In the genomic region with DNA sequence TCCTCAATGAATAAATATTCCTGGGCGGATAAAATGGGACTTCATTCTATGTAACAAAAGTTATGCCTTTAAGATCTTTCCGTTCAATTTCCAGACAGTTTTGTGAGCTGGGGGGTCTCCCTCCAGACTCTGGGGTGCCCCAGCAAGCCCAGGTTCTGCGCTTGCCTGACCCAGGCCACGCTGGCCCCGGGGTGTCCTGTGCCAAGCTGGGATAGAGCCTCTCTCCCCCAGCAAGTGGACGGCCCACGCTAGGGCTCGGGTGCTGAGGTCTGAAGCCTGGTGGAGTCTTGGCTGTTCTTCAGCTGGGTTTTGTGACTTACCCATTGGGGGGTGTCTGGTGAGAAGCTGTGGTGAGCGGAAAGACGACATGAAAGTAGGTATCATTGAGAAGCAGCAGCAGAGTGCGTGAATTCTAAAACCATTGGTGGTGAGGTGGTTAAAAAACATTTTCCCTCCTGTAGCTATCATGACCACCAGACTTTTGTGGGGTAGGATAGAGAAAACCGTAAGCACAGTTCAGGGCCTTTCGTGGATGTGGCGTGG, we compare ENCODE assay signal across 20 cellular contexts.
DNase-seq lines count a peak whose midpoint lies in the region; ATAC-seq and TF ChIP-seq lines count a peak whose summit lies in the region.
"Had no signal": no experiment of that assay in that cellular context is flagged by ENCODE, and none has a peak within 500 bp of the region (broad histone marks: within the 10 kb centered on the region; RNA-seq: fewer than 3 reads in every experiment).

No MANE protein-coding gene starts in this region.

- H3K14ac ChIP-seq in mesenchymal stem cell (ENCODE audit: low read length in 2 of 2), result peak overlapping the region in 1 of 2 experiments; percentile 56

- DNase-seq in activated naive CD8-positive, alpha-beta T cell treated with anti-CD3 and anti-CD28 coated beads for 36 hours, result no peak
- DNase-seq in activated naive CD8-positive, alpha-beta T cell treated with anti-CD3 and anti-CD28 coated beads, Interleukin-2, amount 50 U/mL, for 24 hours, result no peak
- DNase-seq in WTC11 (ENCODE audit: low spot score) (no peak), mesenchymal stem cell (no peak), NCI-H2081 treated with DMSO at 0.1 percent for 48 hours (lab: John Stamatoyannopoulos, UW) (no peak)
- DNase-seq in effector memory CD8-positive, alpha-beta T cell, result no peak
- DNase-seq: DMS153, GM23248, H7, Kasumi-1, MV-4-11, NCI-H1105, NCI-H146, NCI-H1930, NCI-H69, Peyer's patch, SIG-M5 had no signal

- H3K36me3 ChIP-seq in mesenchymal stem cell (ENCODE audit: control insufficient read depth in 1 of 2, insufficient read depth in 2 of 2, low read depth in 1 of 2, low read length in 2 of 2), result no peaks in the 10 kb centered on the region
- H3K36me3 ChIP-seq: Peyer's patch had no signal

- H3K27me3 Mint-ChIP-seq in activated naive CD8-positive, alpha-beta T cell treated with anti-CD3 and anti-CD28 coated beads for 36 hours, result peaks cover 17% of the 10 kb centered on the region
- H3K27me3 Mint-ChIP-seq in activated naive CD8-positive, alpha-beta T cell treated with anti-CD3 and anti-CD28 coated beads, Interleukin-2, amount 50 U/mL, for 24 hours, result peaks cover 16% of the 10 kb centered on the region
- no peaks in the 10 kb centered on the region; the same call in 1 of the 2 replicates for H3K27me3 Mint-ChIP-seq in WTC11 (ENCODE audit: low read depth)
- H3K27me3 Mint-ChIP-seq in effector memory CD8-positive, alpha-beta T cell, result no peaks in the 10 kb centered on the region

- no peaks in the 10 kb centered on the region for H3K9me3 ChIP-seq in mesenchymal stem cell (ENCODE audit: control insufficient read depth, low read length)
- H3K9me3 ChIP-seq: Peyer's patch had no signal

- no peak overlapping the region for H2BK5ac ChIP-seq in mesenchymal stem cell (ENCODE audit: low read depth, low read length, poor library complexity, severe bottlenecking)

- H2BK15ac ChIP-seq in mesenchymal stem cell (ENCODE audit: low read depth, poor library complexity, severe bottlenecking), result no peak overlapping the region

- H3K4me1 ChIP-seq in mesenchymal stem cell (ENCODE audit: control insufficient read depth, insufficient read depth, low read depth, low read length), result peaks cover 11% of the 10 kb centered on the region

- H3K4ac ChIP-seq in mesenchymal stem cell (ENCODE audit: low read depth in 1 of 2, low read length in 2 of 2), result no peak overlapping the region

- H2AK5ac ChIP-seq in mesenchymal stem cell (ENCODE audit: low read length, severe bottlenecking), result no peak overlapping the region

- WGBS in mesenchymal stem cell, result 98% methylated on average over 14 of the region's 14 CpGs

- H3K18ac ChIP-seq in mesenchymal stem cell (ENCODE audit: low read depth in 1 of 2, low read length in 2 of 2), result peak overlapping the region in 1 of 2 experiments; percentile 48

- H2AFZ ChIP-seq in mesenchymal stem cell (ENCODE audit: low read depth, low read length), result no peak overlapping the region
- H2AFZ ChIP-seq: GM23248 had no signal

- peak overlapping the region; percentile 15 for H3K27ac Mint-ChIP-seq in activated naive CD8-positive, alpha-beta T cell treated with anti-CD3 and anti-CD28 coated beads for 36 hours
- H3K27ac Mint-ChIP-seq in activated naive CD8-positive, alpha-beta T cell treated with anti-CD3 and anti-CD28 coated beads, Interleukin-2, amount 50 U/mL, for 24 hours, result no peak overlapping the region
- peak overlapping the region; percentile 41; the same call in 1 of the 2 replicates for H3K27ac Mint-ChIP-seq in WTC11
- no peak overlapping the region for H3K27ac Mint-ChIP-seq in effector memory CD8-positive, alpha-beta T cell

- no peak overlapping the region for H4K8ac ChIP-seq in mesenchymal stem cell (ENCODE audit: low read length)

- TF ChIP-seq CTCF in WTC11 (IDR thresholded peaks at IDR 0.05), result no peak

- H3K9me3 Mint-ChIP-seq in activated naive CD8-positive, alpha-beta T cell treated with anti-CD3 and anti-CD28 coated beads for 36 hours, result no peaks in the 10 kb centered on the region
- H3K9me3 Mint-ChIP-seq in activated naive CD8-positive, alpha-beta T cell treated with anti-CD3 and anti-CD28 coated beads, Interleukin-2, amount 50 U/mL, for 24 hours, result no peaks in the 10 kb centered on the region
- peaks cover 9% of the 10 kb centered on the region for H3K9me3 Mint-ChIP-seq in WTC11
- no peaks in the 10 kb centered on the region for H3K9me3 Mint-ChIP-seq in effector memory CD8-positive, alpha-beta T cell

- no peaks in the 10 kb centered on the region for H3K27me3 ChIP-seq in mesenchymal stem cell (ENCODE audit: control insufficient read depth in 1 of 2, insufficient read depth in 1 of 2, low read length in 2 of 2)
- H3K27me3 ChIP-seq: Peyer's patch had no signal

- H3K79me1 ChIP-seq in mesenchymal stem cell (replicated peaks; ENCODE audit: low read length, poor library complexity, severe bottlenecking), result no peaks in the 10 kb centered on the region

- no peak overlapping the region for H3K23ac ChIP-seq in mesenchymal stem cell (ENCODE audit: low read length in 2 of 2)

- H3K4me2 ChIP-seq in mesenchymal stem cell (ENCODE audit: low read length, poor library complexity, severe bottlenecking), result no peak overlapping the region

- no peak overlapping the region for H2BK120ac ChIP-seq in mesenchymal stem cell (ENCODE audit: low read depth, low read length)

- H3K9ac ChIP-seq in mesenchymal stem cell (ENCODE audit: low read length), result no peak overlapping the region
- H3K9ac ChIP-seq: GM23248 had no signal

- no peaks in the 10 kb centered on the region for H3K36me3 Mint-ChIP-seq in activated naive CD8-positive, alpha-beta T cell treated with anti-CD3 and anti-CD28 coated beads for 36 hours
- no peaks in the 10 kb centered on the region for H3K36me3 Mint-ChIP-seq in activated naive CD8-positive, alpha-beta T cell treated with anti-CD3 and anti-CD28 coated beads, Interleukin-2, amount 50 U/mL, for 24 hours (ENCODE audit: low read depth)
- peaks cover 4% of the 10 kb centered on the region; the same call in 1 of the 2 replicates for H3K36me3 Mint-ChIP-seq in WTC11
- H3K36me3 Mint-ChIP-seq in effector memory CD8-positive, alpha-beta T cell (ENCODE audit: insufficient read depth), result no peaks in the 10 kb centered on the region

- no peak for ATAC-seq in activated naive CD8-positive, alpha-beta T cell treated with anti-CD3 and anti-CD28 coated beads, Interleukin-2, amount 50 U/mL, for 24 hours
- ATAC-seq in WTC11, result no peak
- no peak for ATAC-seq in GM19035 (IDR thresholded peaks at IDR 0.05; ENCODE audit: unreplicated experiment)
- ATAC-seq in effector memory CD8-positive, alpha-beta T cell (replicated peaks), result no peak
- ATAC-seq: K562 had no signal

- H2BK12ac ChIP-seq in mesenchymal stem cell (ENCODE audit: low read length in 2 of 2), result peak overlapping the region; percentile 12 to 47

- POLR2A ChIA-PET in WTC11 (lab: Charles Lee), result no interaction called here

- CTCF ChIA-PET in WTC11 (lab: Charles Lee), result no interaction called here

- H3K4me3 ChIP-seq in mesenchymal stem cell (ENCODE audit: insufficient read depth in 1 of 2, low read depth in 1 of 2, low read length in 2 of 2), result no peak overlapping the region
- H3K4me3 ChIP-seq: GM23248, K562, Peyer's patch, SK-N-MC had no signal

- H4K91ac ChIP-seq in mesenchymal stem cell (ENCODE audit: low read length), result no peak overlapping the region

- peaks cover 15% of the 10 kb centered on the region for H3K4me1 Mint-ChIP-seq in activated naive CD8-positive, alpha-beta T cell treated with anti-CD3 and anti-CD28 coated beads for 36 hours
- H3K4me1 Mint-ChIP-seq in activated naive CD8-positive, alpha-beta T cell treated with anti-CD3 and anti-CD28 coated beads, Interleukin-2, amount 50 U/mL, for 24 hours, result peaks cover 18% of the 10 kb centered on the region
- peaks cover 31% of the 10 kb centered on the region for H3K4me1 Mint-ChIP-seq in WTC11
- peaks cover 18 to 27% of the 10 kb centered on the region in 2 donors for H3K4me1 Mint-ChIP-seq in effector memory CD8-positive, alpha-beta T cell (ENCODE audit: low read depth in 2 of 2)

- H3K4me3 Mint-ChIP-seq in activated naive CD8-positive, alpha-beta T cell treated with anti-CD3 and anti-CD28 coated beads for 36 hours, result no peak overlapping the region
- no peak overlapping the region for H3K4me3 Mint-ChIP-seq in activated naive CD8-positive, alpha-beta T cell treated with anti-CD3 and anti-CD28 coated beads, Interleukin-2, amount 50 U/mL, for 24 hours
- H3K4me3 Mint-ChIP-seq in WTC11, result no peak overlapping the region
- H3K4me3 Mint-ChIP-seq in effector memory CD8-positive, alpha-beta T cell, result no peak overlapping the region

- H3K27ac ChIP-seq in mesenchymal stem cell (ENCODE audit: low read length, poor library complexity, severe bottlenecking), result no peak overlapping the region
- H3K27ac ChIP-seq: GM23248, Peyer's patch, SK-N-MC had no signal

TF ChIP-seq in WTC11, 78 proteins besides CTCF, POLR2A, EP300 and RAD21 (continues in another document):
- TF ChIP-seq ZNF423 (CRISPR knock-in tag; IDR thresholded peaks at IDR 0.05) (no peak), EMX1 (CRISPR knock-in tag; IDR thresholded peaks at IDR 0.05) (no peak), TEAD1 (CRISPR knock-in tag; IDR thresholded peaks at IDR 0.05) (no peak)
- TF ChIP-seq, protein P1, sequence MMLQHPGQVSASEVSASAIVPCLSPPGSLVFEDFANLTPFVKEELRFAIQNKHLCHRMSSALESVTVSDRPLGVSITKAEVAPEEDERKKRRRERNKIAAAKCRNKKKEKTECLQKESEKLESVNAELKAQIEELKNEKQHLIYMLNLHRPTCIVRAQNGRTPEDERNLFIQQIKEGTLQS (CRISPR knock-in tag; conservative IDR thresholded peaks at IDR 0.05), result no peak
- TF ChIP-seq, protein P2, sequence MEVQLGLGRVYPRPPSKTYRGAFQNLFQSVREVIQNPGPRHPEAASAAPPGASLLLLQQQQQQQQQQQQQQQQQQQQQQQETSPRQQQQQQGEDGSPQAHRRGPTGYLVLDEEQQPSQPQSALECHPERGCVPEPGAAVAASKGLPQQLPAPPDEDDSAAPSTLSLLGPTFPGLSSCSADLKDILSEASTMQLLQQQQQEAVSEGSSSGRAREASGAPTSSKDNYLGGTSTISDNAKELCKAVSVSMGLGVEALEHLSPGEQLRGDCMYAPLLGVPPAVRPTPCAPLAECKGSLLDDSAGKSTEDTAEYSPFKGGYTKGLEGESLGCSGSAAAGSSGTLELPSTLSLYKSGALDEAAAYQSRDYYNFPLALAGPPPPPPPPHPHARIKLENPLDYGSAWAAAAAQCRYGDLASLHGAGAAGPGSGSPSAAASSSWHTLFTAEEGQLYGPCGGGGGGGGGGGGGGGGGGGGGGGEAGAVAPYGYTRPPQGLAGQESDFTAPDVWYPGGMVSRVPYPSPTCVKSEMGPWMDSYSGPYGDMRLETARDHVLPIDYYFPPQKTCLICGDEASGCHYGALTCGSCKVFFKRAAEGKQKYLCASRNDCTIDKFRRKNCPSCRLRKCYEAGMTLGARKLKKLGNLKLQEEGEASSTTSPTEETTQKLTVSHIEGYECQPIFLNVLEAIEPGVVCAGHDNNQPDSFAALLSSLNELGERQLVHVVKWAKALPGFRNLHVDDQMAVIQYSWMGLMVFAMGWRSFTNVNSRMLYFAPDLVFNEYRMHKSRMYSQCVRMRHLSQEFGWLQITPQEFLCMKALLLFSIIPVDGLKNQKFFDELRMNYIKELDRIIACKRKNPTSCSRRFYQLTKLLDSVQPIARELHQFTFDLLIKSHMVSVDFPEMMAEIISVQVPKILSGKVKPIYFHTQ (CRISPR knock-in tag; IDR thresholded peaks at IDR 0.05), result no peak

Comparison
In these comparisons a context has a peak if more than half of its experiments do, and no peak if none do; other contexts are left out.
1. H3K27ac Mint-ChIP-seq: peak in activated naive CD8-positive, alpha-beta T cell treated with anti-CD3 and anti-CD28 coated beads for 36 hours (single experiment) and WTC11 (single experiment); none in activated naive CD8-positive, alpha-beta T cell treated with anti-CD3 and anti-CD28 coated beads, Interleukin-2, amount 50 U/mL, for 24 hours (single experiment) and effector memory CD8-positive, alpha-beta T cell (0 of 2).